ENCODE assay signal across 22 cellular contexts in genomic region chr2:3443083-3443482, GRCh38.
"Had no signal": no experiment of that assay in that cellular context is flagged by ENCODE, and none has a peak within 500 bp of the region (broad histone marks: within the 10 kb centered on the region; RNA-seq: fewer than 3 reads in every experiment).

No MANE protein-coding gene starts in this region.

- H3K27me3 Mint-ChIP-seq: naive thymus-derived CD4-positive, alpha-beta T cell; natural killer cell treated with Interleukin-12 subunit alpha and Interleukin-12 subunit beta and Interleukin-15 and Interleukin-18, amount 100 ng/mL, for 72 hours; progenitor cell of endocrine pancreas; stimulated activated memory B cell treated with anti-CD40 and anti-IgM and Interleukin-4, amounts not matched to agents 10 μg/mL and 1 μg/mL and 100 μg/mL, for 72 hours; stimulated activated naive CD8-positive, alpha-beta T cell treated with anti-CD3 and anti-CD28 coated beads, Interleukin-15, amount 100 ng/mL, for 72 hours; type B pancreatic cell had no signal

- H3K9me3 Mint-ChIP-seq: naive thymus-derived CD4-positive, alpha-beta T cell; natural killer cell treated with Interleukin-12 subunit alpha and Interleukin-12 subunit beta and Interleukin-15 and Interleukin-18, amount 100 ng/mL, for 72 hours; stimulated activated memory B cell treated with anti-CD40 and anti-IgM and Interleukin-4, amounts not matched to agents 10 μg/mL and 1 μg/mL and 100 μg/mL, for 72 hours; stimulated activated naive CD8-positive, alpha-beta T cell treated with anti-CD3 and anti-CD28 coated beads, Interleukin-15, amount 100 ng/mL, for 72 hours had no signal

- ATAC-seq: left lobe of liver; left ventricle myocardium superior; lower lobe of right lung; mucosa of descending colon; naive thymus-derived CD4-positive, alpha-beta T cell; natural killer cell treated with Interleukin-12 subunit alpha and Interleukin-12 subunit beta and Interleukin-15 and Interleukin-18, amount 100 ng/mL, for 72 hours; right lobe of liver; stimulated activated memory B cell treated with anti-CD40 and anti-IgM and Interleukin-4, amounts not matched to agents 10 μg/mL and 1 μg/mL and 100 μg/mL, for 72 hours; stimulated activated naive CD8-positive, alpha-beta T cell treated with anti-CD3 and anti-CD28 coated beads, Interleukin-15, amount 100 ng/mL, for 72 hours had no signal

- DNase-seq: kidney glomerular epithelial cell; left cardiac atrium; left ventricle myocardium superior; lower lobe of right lung; midbrain; mucosa of descending colon; naive thymus-derived CD4-positive, alpha-beta T cell; ovary; right lobe of liver; stimulated activated CD4-positive, alpha-beta T cell treated with anti-CD3 and anti-CD28 coated beads, Interleukin-1b, Interleukin-23, amount 100 ng/mL, for 48 hours; stimulated activated CD4-positive, alpha-beta T cell treated with anti-CD3 and anti-CD28 coated beads, Interleukin-2, amount 100 ng/mL, for 48 hours; stimulated activated CD4-positive, alpha-beta T cell treated with anti-CD3 and anti-CD28 coated beads, Interleukin-4, amount 100 ng/mL, for 4 hours; stimulated activated CD8-positive, alpha-beta memory T cell treated with anti-CD3 and anti-CD28 coated beads, Interleukin-4, amount 100 ng/mL, for 48 hours; stimulated activated naive CD4-positive, alpha-beta T cell treated with Interleukin-2 at 50 U/mL for 16 hours; stimulated activated naive CD8-positive, alpha-beta T cell treated with anti-CD3 and anti-CD28 coated beads, Interleukin-15, amount 100 ng/mL, for 72 hours; substantia nigra; uterus had no signal

- H3K27ac Mint-ChIP-seq: natural killer cell treated with Interleukin-12 subunit alpha and Interleukin-12 subunit beta and Interleukin-15 and Interleukin-18, amount 100 ng/mL, for 72 hours; progenitor cell of endocrine pancreas; stimulated activated memory B cell treated with anti-CD40 and anti-IgM and Interleukin-4, amounts not matched to agents 10 μg/mL and 1 μg/mL and 100 μg/mL, for 72 hours; stimulated activated naive CD8-positive, alpha-beta T cell treated with anti-CD3 and anti-CD28 coated beads, Interleukin-15, amount 100 ng/mL, for 72 hours; type B pancreatic cell had no signal

- H3K4me3 Mint-ChIP-seq: naive thymus-derived CD4-positive, alpha-beta T cell; natural killer cell treated with Interleukin-12 subunit alpha and Interleukin-12 subunit beta and Interleukin-15 and Interleukin-18, amount 100 ng/mL, for 72 hours; stimulated activated memory B cell treated with anti-CD40 and anti-IgM and Interleukin-4, amounts not matched to agents 10 μg/mL and 1 μg/mL and 100 μg/mL, for 72 hours; stimulated activated naive CD8-positive, alpha-beta T cell treated with anti-CD3 and anti-CD28 coated beads, Interleukin-15, amount 100 ng/mL, for 72 hours; type B pancreatic cell had no signal
